10 cellular contexts compared by ENCODE assay signal in genomic region chr13:102584423-102584822, GRCh38. TPM values are rescaled to one million over a fixed set of nuclear protein-coding genes. Genes with fewer than 3 reads are reported as not detected.
A peak's percentile ranks its signal among the peaks of the same experiment; 100 is the strongest.
DNase-seq lines count a peak whose midpoint lies in the region; ATAC-seq and TF ChIP-seq lines count a peak whose summit lies in the region.
"Had no signal": no experiment of that assay in that cellular context is flagged by ENCODE, and none has a peak within 500 bp of the region (broad histone marks: within the 10 kb centered on the region; RNA-seq: fewer than 3 reads in every experiment).

No MANE protein-coding gene starts in this region.

- no peaks in the 10 kb centered on the region for H3K9me2 ChIP-seq in Loucy (replicated peaks; ENCODE audit: low read depth, low read length)

- H3K9me3 ChIP-seq in Loucy (ENCODE audit: insufficient read depth, low read depth, low read length) = no peaks in the 10 kb centered on the region

- no peaks in the 10 kb centered on the region for H3K79me2 ChIP-seq in Loucy (ENCODE audit: insufficient read depth, low read length)

- H3K9ac ChIP-seq in Loucy (ENCODE audit: low read depth, low read length, poor library complexity, severe bottlenecking) = no peak overlapping the region

- DNase-seq in left ventricle myocardium superior = no peak
- DNase-seq in NK-92 (lab: John Stamatoyannopoulos, UW; ENCODE audit: unreplicated experiment) = no peak
- DNase-seq in NCI-H2227 treated with DMSO at 0.1 percent for 48 hours (lab: John Stamatoyannopoulos, UW) = no peak
- no peak for DNase-seq in stimulated activated CD8-positive, alpha-beta memory T cell treated with anti-CD3 and anti-CD28 coated beads, Interleukin-4, amount 100 ng/mL, for 48 hours
- DNase-seq in activated CD8-positive, alpha-beta memory T cell treated with anti-CD3 and anti-CD28 coated beads for 24 hours = no peak
- DNase-seq: activated naive CD4-positive, alpha-beta T cell; SHP77 treated with DMSO at 0.1 percent for 48 hours had no signal

- H3K4me3 ChIP-seq in Loucy (ENCODE audit: low read length, poor library complexity, severe bottlenecking) = no peak overlapping the region

- H4K20me1 ChIP-seq in Loucy (ENCODE audit: insufficient read depth, low read length, poor library complexity, severe bottlenecking) = no peaks in the 10 kb centered on the region

- ATAC-seq in GM18511 (IDR thresholded peaks at IDR 0.05; ENCODE audit: unreplicated experiment) (peak; percentile 73), GM21825 (IDR thresholded peaks at IDR 0.05; ENCODE audit: unreplicated experiment) (peak; percentile 67), left ventricle myocardium superior (peak; percentile 68)

- no peaks in the 10 kb centered on the region for H3F3A ChIP-seq in Loucy (ENCODE audit: low read depth)

- H2AFZ ChIP-seq in Loucy (ENCODE audit: low read length) = peak overlapping the region; percentile 56

- no peaks in the 10 kb centered on the region for H3K36me3 ChIP-seq in Loucy (ENCODE audit: insufficient read depth, low read length)

- no peak for TF ChIP-seq CTCF in Loucy (conservative IDR thresholded peaks at IDR 0.05; ENCODE audit: low read length)

- no peaks in the 10 kb centered on the region for H3K27me3 ChIP-seq in Loucy (ENCODE audit: insufficient read depth, low read length, poor library complexity, severe bottlenecking)

- H3K4me1 ChIP-seq in Loucy (ENCODE audit: insufficient read depth, low read length, poor library complexity, severe bottlenecking) = peaks cover 14% of the 10 kb centered on the region

- intact Hi-C loops in left ventricle myocardium superior (cut with micrococcal nuclease) = no loop called here

- no peak overlapping the region for H3K4me2 ChIP-seq in Loucy (ENCODE audit: low read depth, low read length, poor library complexity, severe bottlenecking)

RNA-seq across cellular contexts. Expression of gene TPP2, which starts 12.4 kb away (rescaled TPM):
- 33.0 TPM for total RNA-seq in left ventricle myocardium superior
